Comparison of ENCODE assay signal across 9 cellular contexts in the genomic region with DNA sequence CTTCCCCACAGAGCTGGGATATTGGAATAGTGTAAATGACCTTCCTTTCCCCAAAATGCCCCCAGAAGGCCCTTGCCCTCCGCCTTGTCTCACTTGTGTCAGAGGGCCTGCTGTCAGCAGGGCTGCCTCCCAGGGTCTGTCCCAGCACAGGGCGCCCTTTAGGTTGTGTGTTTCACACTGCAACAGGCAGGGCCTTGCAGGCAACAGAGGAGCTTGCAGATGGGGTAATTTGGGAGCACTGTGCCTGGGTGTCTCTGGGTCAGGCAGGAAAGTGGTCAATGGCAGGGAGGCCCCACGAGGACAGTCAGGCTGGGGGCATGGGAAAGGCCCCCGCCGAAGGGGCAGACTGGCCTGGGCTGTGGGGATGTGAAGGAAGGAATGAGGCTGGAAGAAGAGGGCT.
"Had no signal": no experiment of that assay in that cellular context is flagged by ENCODE, and none has a peak within 500 bp of the region (broad histone marks: within the 10 kb centered on the region; RNA-seq: fewer than 3 reads in every experiment).

No MANE protein-coding gene starts in this region.

- H3K27ac ChIP-seq: GM23248 had no signal

- ATAC-seq: GM23338, HCT116 had no signal

- H2AFZ ChIP-seq: GM23248, GM23338 had no signal

- H3K9me3 ChIP-seq: HAP-1 had no signal

- H3K27ac Mint-ChIP-seq: GM23338, H9, HFFc6 had no signal

- H3K9me3 Mint-ChIP-seq: GM23338 had no signal

- H3K4me3 Mint-ChIP-seq: GM23338, H9, HFFc6 had no signal

- DNase-seq: GM23248, GOT3, H7, H9, HCEC 1CT, HFFc6 had no signal

- H3K4me3 ChIP-seq: GM23248, GM23338, HAP-1 had no signal

- H3K4me1 ChIP-seq: HAP-1 had no signal

- H3K4me2 ChIP-seq: GM23338 had no signal

- H3K36me3 ChIP-seq: HAP-1 had no signal
